In the genomic region with DNA sequence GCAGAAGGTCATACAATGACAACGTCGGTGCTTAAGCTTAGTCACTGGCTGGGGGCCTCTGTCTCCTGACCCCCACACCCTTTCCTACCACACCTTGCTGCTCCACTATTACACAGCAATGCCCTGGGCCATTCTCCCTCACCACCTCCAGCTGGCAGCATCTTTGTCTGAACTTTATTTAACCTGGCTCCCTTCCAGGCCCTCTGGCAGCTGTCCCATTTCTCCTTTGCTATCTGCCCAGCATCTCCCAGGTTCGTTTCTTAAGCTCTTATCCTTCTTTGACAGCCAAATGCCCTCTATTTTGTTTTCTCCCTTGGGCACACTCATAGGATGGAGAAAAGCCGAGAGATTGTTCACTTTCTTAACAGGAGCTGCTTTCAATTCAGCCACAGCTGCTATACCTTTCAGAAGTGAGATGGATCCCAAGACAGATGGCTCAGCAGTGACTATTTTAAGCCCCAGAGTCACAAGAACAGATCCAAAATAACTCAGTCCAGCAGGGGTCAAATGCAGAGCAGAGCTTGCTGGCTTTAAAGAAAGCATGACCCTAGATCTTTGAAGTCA, we compare ENCODE assay signal across 10 cellular contexts.
DNase-seq lines count a peak whose midpoint lies in the region; ATAC-seq lines count a peak whose summit lies in the region.
"Had no signal": no experiment of that assay in that cellular context is flagged by ENCODE, and none has a peak within 500 bp of the region (broad histone marks: within the 10 kb centered on the region; RNA-seq: fewer than 3 reads in every experiment).

No MANE protein-coding gene starts in this region.

- DNase-seq in G401 (ENCODE audit: low spot score) = peak; percentile 79
- peak; percentile 97 for DNase-seq in NCI-H524 treated with DMSO at 0.1 percent for 48 hours (lab: John Stamatoyannopoulos, UW)
- peak; percentile 22 for DNase-seq in epithelial cell of prostate (ENCODE audit: low read depth, low spot score)
- peak; percentile 20 for DNase-seq in putamen (ENCODE audit: low spot score)
- no peak for DNase-seq in epidermal melanocyte (ENCODE audit: insufficient read length, low spot score)
- no peak for DNase-seq in activated CD4-positive, alpha-beta T cell treated with anti-CD3 and anti-CD28 coated beads for 4 hours
- DNase-seq: activated CD4-positive, alpha-beta T cell treated with anti-CD3 and anti-CD28 coated beads, Interleukin-2, amount 10 ng/mL, durations not matched to agents 24 days and 14 days; GDM1 had no signal

- ATAC-seq in GM21786 (IDR thresholded peaks at IDR 0.05; ENCODE audit: unreplicated experiment) = no peak
- no peak for ATAC-seq in HG03439 (IDR thresholded peaks at IDR 0.05; ENCODE audit: unreplicated experiment)

- H3K27ac ChIP-seq in epithelial cell of prostate = peak overlapping the region; percentile 39

- in situ Hi-C loops in G401 (cut with HindIII; ENCODE audit: low sequenced_read_pairs) = no loop called here

Comparison
In these comparisons a context has a peak if more than half of its experiments do, and no peak if none do; other contexts are left out.
1. DNase-seq: peak in G401 (single experiment), NCI-H524 treated with DMSO at 0.1 percent for 48 hours (single experiment), epithelial cell of prostate (single experiment) and putamen (single experiment); none in epidermal melanocyte (single experiment) and activated CD4-positive, alpha-beta T cell treated with anti-CD3 and anti-CD28 coated beads for 4 hours (0 of 2).